22 cellular contexts compared by ENCODE assay signal in the genomic region with DNA sequence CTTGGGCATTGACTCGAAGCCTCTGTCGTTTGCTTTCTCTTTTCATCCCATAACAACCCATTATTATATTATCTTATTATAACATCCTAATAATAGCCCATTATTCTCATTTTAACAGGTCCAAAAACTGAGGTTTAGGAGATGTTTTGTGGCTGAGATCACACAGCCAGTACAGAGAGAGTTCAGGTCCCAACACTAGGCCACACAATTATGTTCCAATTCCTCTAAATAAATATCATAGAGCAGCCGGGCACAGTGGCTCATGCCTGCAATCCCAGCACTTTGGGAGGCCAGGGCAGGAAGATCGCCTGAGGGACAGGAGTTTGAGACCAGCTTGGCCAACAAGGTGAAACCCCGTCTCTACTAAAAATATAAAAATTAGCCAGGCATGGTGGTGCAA. TPM values are rescaled to one million over a fixed set of nuclear protein-coding genes. Genes with fewer than 3 reads are reported as not detected.
DNase-seq lines count a peak whose midpoint lies in the region; ATAC-seq and TF ChIP-seq lines count a peak whose summit lies in the region.
"Had no signal": no experiment of that assay in that cellular context is flagged by ENCODE, and none has a peak within 500 bp of the region (broad histone marks: within the 10 kb centered on the region; RNA-seq: fewer than 3 reads in every experiment).

No MANE protein-coding gene starts in this region.

- H2BK120ac ChIP-seq in trophoblast cell (ENCODE audit: insufficient read depth, low read length, poor library complexity) = peak overlapping the region; percentile 85

- TF ChIP-seq CTCF in HFFc6 (IDR thresholded peaks at IDR 0.05) = no peak
- TF ChIP-seq CTCF in mucosa of descending colon (IDR thresholded peaks at IDR 0.05) = no peak

- H4K8ac ChIP-seq in trophoblast cell (ENCODE audit: low read depth, low read length) = no peak overlapping the region

- H4K91ac ChIP-seq in trophoblast cell (ENCODE audit: low read depth, low read length) = peak overlapping the region; percentile 62

- no peak overlapping the region for H2AFZ ChIP-seq in trophoblast cell (ENCODE audit: insufficient read depth, low read length, poor library complexity)

- no CpG with 5 or more reads among the region's 5 CpGs for WGBS in trophoblast cell (ENCODE audit: extremely low coverage, insufficient coverage, insufficient read length)

- no peak for DNase-seq in SK-N-MC (ENCODE audit: low read depth, low spot score)
- peak; percentile 51 for DNase-seq in glomerular visceral epithelial cell (ENCODE audit: extremely low spot score)
- DNase-seq in trophoblast cell = no peak
- no peak for DNase-seq in HFFc6
- no peak for DNase-seq in mucosa of descending colon
- no peak for DNase-seq in stimulated activated naive CD8-positive, alpha-beta T cell treated with anti-CD3 and anti-CD28 coated beads, Interleukin-15, amount 100 ng/mL, for 72 hours
- DNase-seq: Calu3; CD8-positive, alpha-beta memory T cell; DMS153; GOT3; HCEC 1CT; MM.1S; NCI-H1048; NCI-H1436; NCI-H187 treated with DMSO at 0.1 percent for 48 hours; NCI-H2107; NCI-H446 treated with DMSO at 0.1 percent for 48 hours; NCI-H526 treated with DMSO at 0.1 percent for 48 hours; Right ventricle myocardium superior had no signal

- H3K79me2 ChIP-seq in trophoblast cell (ENCODE audit: control insufficient read depth, insufficient read depth, low read length, poor library complexity) = no peaks in the 10 kb centered on the region

- H3K4me1 ChIP-seq in trophoblast cell (ENCODE audit: control insufficient read depth in 1 of 2, insufficient read depth in 2 of 2, low read length in 2 of 2) = peaks cover 17 to 23% of the 10 kb centered on the region in 2 experiments
- H3K4me1 ChIP-seq in mucosa of descending colon (ENCODE audit: low read depth) = no peaks in the 10 kb centered on the region

- H3K9ac ChIP-seq in SK-N-MC (ENCODE audit: insufficient read length) (no peak overlapping the region), trophoblast cell (ENCODE audit: low read length) (no peak overlapping the region)

- H3K18ac ChIP-seq in trophoblast cell (ENCODE audit: low read length) = no peak overlapping the region

- intact Hi-C loops in mucosa of descending colon (cut with DNase I, micrococcal nuclease) = no loop called here

- peaks cover 20% of the 10 kb centered on the region for H3K4me1 Mint-ChIP-seq in HFFc6 (ENCODE audit: low read depth)
- peaks cover 6% of the 10 kb centered on the region for H3K4me1 Mint-ChIP-seq in stimulated activated naive CD8-positive, alpha-beta T cell treated with anti-CD3 and anti-CD28 coated beads, Interleukin-15, amount 100 ng/mL, for 72 hours
- H3K4me1 Mint-ChIP-seq: CD8-positive, alpha-beta memory T cell had no signal

- H3K27ac ChIP-seq in SK-N-MC = peak overlapping the region; percentile 48; the same call in 1 of the 2 replicates
- H3K27ac ChIP-seq in trophoblast cell (ENCODE audit: low read depth, low read length) = peak overlapping the region; percentile 42
- H3K27ac ChIP-seq: C4-2B had no signal

- H3K36me3 ChIP-seq in SK-N-MC (ENCODE audit: insufficient read depth, low read length) = no peaks in the 10 kb centered on the region
- no peaks in the 10 kb centered on the region for H3K36me3 ChIP-seq in trophoblast cell (ENCODE audit: control insufficient read depth in 1 of 2, insufficient read depth in 2 of 2, low read length in 2 of 2)
- no peaks in the 10 kb centered on the region for H3K36me3 ChIP-seq in mucosa of descending colon (ENCODE audit: low read depth)

- no peak overlapping the region for H3K4me2 ChIP-seq in trophoblast cell (ENCODE audit: low read length)

- H3K4ac ChIP-seq in trophoblast cell (ENCODE audit: low read depth, low read length) = no peak overlapping the region

- H3K4me3 ChIP-seq in SK-N-MC = no peak overlapping the region
- H3K4me3 ChIP-seq in trophoblast cell (ENCODE audit: low read depth, low read length) = no peak overlapping the region
- H3K4me3 ChIP-seq in mucosa of descending colon = no peak overlapping the region
- H3K4me3 ChIP-seq: K562 had no signal

- no peak overlapping the region for H4K12ac ChIP-seq in trophoblast cell (ENCODE audit: low read depth, low read length)

- no peak overlapping the region for H2BK12ac ChIP-seq in trophoblast cell (ENCODE audit: low read length)

- no peaks in the 10 kb centered on the region for H3K36me3 Mint-ChIP-seq in HFFc6 (ENCODE audit: low read depth)
- H3K36me3 Mint-ChIP-seq: CD8-positive, alpha-beta memory T cell had no signal

- peaks cover 22% of the 10 kb centered on the region for H3K27me3 Mint-ChIP-seq in HFFc6 (ENCODE audit: insufficient read depth)
- H3K27me3 Mint-ChIP-seq in stimulated activated naive CD8-positive, alpha-beta T cell treated with anti-CD3 and anti-CD28 coated beads, Interleukin-15, amount 100 ng/mL, for 72 hours = no peaks in the 10 kb centered on the region

- H3K14ac ChIP-seq in trophoblast cell (ENCODE audit: low read length) = no peak overlapping the region

- no peak overlapping the region for H3K4me3 Mint-ChIP-seq in HFFc6
- H3K4me3 Mint-ChIP-seq in stimulated activated naive CD8-positive, alpha-beta T cell treated with anti-CD3 and anti-CD28 coated beads, Interleukin-15, amount 100 ng/mL, for 72 hours = no peak overlapping the region
- H3K4me3 Mint-ChIP-seq: CD8-positive, alpha-beta memory T cell had no signal

- no peak overlapping the region for H3K23ac ChIP-seq in trophoblast cell (ENCODE audit: low read length)

- H3K9me3 ChIP-seq in SK-N-MC (ENCODE audit: low read depth, low read length) = no peaks in the 10 kb centered on the region
- H3K9me3 ChIP-seq in trophoblast cell (ENCODE audit: insufficient read depth, low read depth, low read length) = no peaks in the 10 kb centered on the region
- no peaks in the 10 kb centered on the region for H3K9me3 ChIP-seq in mucosa of descending colon

- H3K27me3 ChIP-seq in trophoblast cell (ENCODE audit: insufficient read depth, low read length) = no peaks in the 10 kb centered on the region

- ATAC-seq in mucosa of descending colon (no peak), HG03196 (IDR thresholded peaks at IDR 0.05; ENCODE audit: unreplicated experiment) (no peak)
- no peak for ATAC-seq in stimulated activated naive CD8-positive, alpha-beta T cell treated with anti-CD3 and anti-CD28 coated beads, Interleukin-15, amount 100 ng/mL, for 72 hours
- ATAC-seq: K562 had no signal

- H2BK5ac ChIP-seq in trophoblast cell (ENCODE audit: low read depth, low read length, poor library complexity) = no peak overlapping the region

- H3K79me1 ChIP-seq in trophoblast cell (ENCODE audit: low read length) = peaks cover 7% of the 10 kb centered on the region

- no peak overlapping the region for H2AK5ac ChIP-seq in trophoblast cell (ENCODE audit: low read length)

- no peak overlapping the region for H3K27ac Mint-ChIP-seq in HFFc6
- H3K27ac Mint-ChIP-seq in stimulated activated naive CD8-positive, alpha-beta T cell treated with anti-CD3 and anti-CD28 coated beads, Interleukin-15, amount 100 ng/mL, for 72 hours = no peak overlapping the region

- H3K9me3 Mint-ChIP-seq in HFFc6 = no peaks in the 10 kb centered on the region
- H3K9me3 Mint-ChIP-seq in stimulated activated naive CD8-positive, alpha-beta T cell treated with anti-CD3 and anti-CD28 coated beads, Interleukin-15, amount 100 ng/mL, for 72 hours = no peaks in the 10 kb centered on the region
- H3K9me3 Mint-ChIP-seq: CD8-positive, alpha-beta memory T cell had no signal

RNA-seq across cellular contexts. Expression of gene KIFC3, which starts 40.3 kb away (rescaled TPM):
- polyA plus RNA-seq in trophoblast cell (2013) = 14.9 and 15.9 TPM in 2 replicates
- total RNA-seq in HFFc6 (2021; fragmentation: NEBNext Ultra II Directional; extraction: Animal tissue kit (Norgen Biotek cat#: 25700)) = 10 to 100 TPM; 51.8 to 81.5 (median 72.7) TPM
- 10 to 100 TPM in 1 of 3 donors, 1 to 10 TPM in 2; 3.7 to 17.2 (median 8.3) TPM for total RNA-seq in mucosa of descending colon
